Comparison of ENCODE assay signal across 8 cellular contexts in the genomic region with DNA sequence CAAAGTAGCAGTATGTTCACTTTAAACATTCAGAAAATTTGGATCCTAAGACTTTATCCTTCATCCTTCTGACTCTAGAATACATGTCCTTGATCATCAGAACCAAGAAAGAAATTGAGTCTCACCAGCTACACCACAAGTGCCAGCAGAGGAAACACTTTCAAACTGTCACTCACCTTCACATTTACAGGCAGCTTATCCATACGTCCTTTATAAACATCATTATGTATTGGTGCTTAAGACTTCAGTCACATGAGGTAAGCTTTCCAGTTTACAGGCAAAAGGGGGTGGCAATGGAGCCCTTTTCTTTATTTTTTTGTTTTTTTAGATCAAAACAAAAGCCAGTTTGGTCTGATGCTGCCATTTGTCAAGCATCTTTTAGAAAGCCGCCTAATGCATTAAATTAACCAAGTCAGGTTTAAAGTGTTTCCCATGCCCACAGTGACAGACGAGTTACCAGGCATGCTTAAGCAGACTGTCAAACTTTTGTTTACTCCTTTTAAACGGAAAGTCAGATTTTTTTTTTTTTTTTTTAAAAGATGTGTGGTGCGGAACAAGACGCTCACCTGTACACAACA. TPM values are rescaled to one million over a fixed set of nuclear protein-coding genes. Genes with fewer than 3 reads are reported as not detected.
A peak's percentile ranks its signal among the peaks of the same experiment; 100 is the strongest.
DNase-seq lines count a peak whose midpoint lies in the region; FAIRE-seq and TF ChIP-seq lines count a peak whose summit lies in the region.

No MANE protein-coding gene starts in this region.

- peaks cover 20% of the 10 kb centered on the region for H3K4me1 ChIP-seq in OCI-LY7 (ENCODE audit: insufficient read depth, low read length, poor library complexity, severe bottlenecking)
- H3K4me1 ChIP-seq in prostate gland (replicated peaks) = peaks cover 6% of the 10 kb centered on the region

- H3K9me3 ChIP-seq in OCI-LY7 (ENCODE audit: low read length) = no peaks in the 10 kb centered on the region
- no peaks in the 10 kb centered on the region for H3K9me3 ChIP-seq in prostate gland

- peak; percentile 42 for FAIRE-seq in GM12892 (lab: Jason Lieb, UNC)

- H2AFZ ChIP-seq in OCI-LY7 (ENCODE audit: low read length) = peak overlapping the region; percentile 59; the same call in 1 of the 2 replicates

- peak overlapping the region; percentile 90 for H3K4me2 ChIP-seq in OCI-LY7 (ENCODE audit: low read length)

- H3K27ac ChIP-seq in OCI-LY7 (ENCODE audit: low read depth, low read length, poor library complexity, severe bottlenecking) = peak overlapping the region; percentile 54
- H3K27ac ChIP-seq in prostate gland = peak overlapping the region; percentile 96 to 99

- CTCF ChIA-PET in OCI-LY7 (lab: Charles Lee; ENCODE audit: unreplicated experiment) = no interaction called here

- H3K36me3 ChIP-seq in OCI-LY7 (ENCODE audit: insufficient read depth, low read length) (peaks cover 5% of the 10 kb centered on the region), prostate gland (no peaks in the 10 kb centered on the region)

- TF ChIP-seq CTCF in OCI-LY7 (conservative IDR thresholded peaks at IDR 0.05; ENCODE audit: low read length) (no peak), epithelial cell of esophagus (IDR thresholded peaks at IDR 0.05; ENCODE audit: insufficient read depth, low read depth, low read length, missing control alignments) (no peak), prostate gland (IDR thresholded peaks at IDR 0.05) (no peak)

- H4K20me1 ChIP-seq in OCI-LY7 (ENCODE audit: insufficient read depth, low read length) = no peaks in the 10 kb centered on the region

- WGBS in prostate gland = 16% methylated on average over 6 of the region's 6 CpGs

- H3K4me3 ChIP-seq in OCI-LY7 (ENCODE audit: low read depth, low read length, poor library complexity, severe bottlenecking) (peak overlapping the region; percentile 83), epithelial cell of esophagus (ENCODE audit: low read length) (peak overlapping the region; percentile 86), prostate gland (peak overlapping the region; percentile 81 to 89)

- intact Hi-C loops in OCI-LY7 (cut with micrococcal nuclease; ENCODE audit: unreplicated experiment) = loop anchor here (1.0 to 2.0 kb wide), 2 partner anchors 75 to 168 kb away; partner anchors contain the start of gene MAPK14
- intact Hi-C loops in prostate gland (cut with DNase I) = loop anchor here (2.0 to 5.0 kb wide), 2 partner anchors 73 to 169 kb away; partner anchors contain the start of gene MAPK14

- no peaks in the 10 kb centered on the region for H3K79me2 ChIP-seq in OCI-LY7 (ENCODE audit: insufficient read depth, low read depth, low read length)

- POLR2A ChIA-PET in OCI-LY7 (lab: Charles Lee) = interaction anchor here (0.7 to 1.2 kb wide), 3 partner anchors 24 to 105 kb away, joined by 3 to 6 read pairs (median 5); no protein-coding TSS in a partner anchor

- TF ChIP-seq POLR2A in GM12892 (IDR thresholded peaks at IDR 0.05; ENCODE audit: low read depth, low read length) = no peak
- TF ChIP-seq POLR2A in prostate gland (IDR thresholded peaks at IDR 0.05) = no peak

- H3K9me2 ChIP-seq in OCI-LY7 (ENCODE audit: insufficient read depth, low read length) = no peaks in the 10 kb centered on the region

- no peaks in the 10 kb centered on the region for H3K27me3 ChIP-seq in prostate gland (replicated peaks; ENCODE audit: insufficient read depth)

- DNase-seq in GM12892 (ENCODE audit: insufficient read length) (no peak), OCI-LY7 (ENCODE audit: low spot score) (peak; percentile 16), epithelial cell of esophagus (ENCODE audit: low read depth) (peak; percentile 4), prostate gland (ENCODE audit: low spot score) (no peak), GM03348 (ENCODE audit: low spot score) (no peak), KG1 (lab: John Stamatoyannopoulos, UW) (no peak), SIG-M5 treated with dmso at 0.1 percent for 504 hours (lab: John Stamatoyannopoulos, UW; ENCODE audit: unreplicated experiment) (no peak), GF-D8 (lab: John Stamatoyannopoulos, UW) (no peak)

- BruUV-seq in OCI-LY7 (replicated peaks; lab: Mats Ljungman, UMichigan) = TSS peak; percentile 47

RNA-seq across cellular contexts. Expression of gene BRPF3, which starts 1.0 kb away (rescaled TPM):
- 6.4 TPM for polyA plus RNA-seq in GM12892 (2012; ENCODE audit: missing spikeins)
- 3.9 and 10.4 TPM in 2 replicates for total RNA-seq in OCI-LY7 (2014; rRNA removed; shearing (Covaris generic))
- total RNA-seq in OCI-LY7 (2022) = 11.0 and 12.0 TPM in 2 replicates
- total RNA-seq in prostate gland = 10 to 100 TPM; 33.2 to 72.1 TPM

Comparison
In these comparisons a context has a peak if more than half of its experiments do, and no peak if none do; other contexts are left out.
1. DNase-seq: peak in OCI-LY7 (single experiment) and epithelial cell of esophagus (single experiment); none in GM12892 (single experiment), prostate gland (single experiment), GM03348 (single experiment), KG1 (single experiment), SIG-M5 treated with dmso at 0.1 percent for 504 hours (single experiment) and GF-D8 (single experiment).
2. Peak in every context shown above with its lines, with median percentiles within 50 percentile points of each other: H3K4me3 ChIP-seq.